In the genomic region with DNA sequence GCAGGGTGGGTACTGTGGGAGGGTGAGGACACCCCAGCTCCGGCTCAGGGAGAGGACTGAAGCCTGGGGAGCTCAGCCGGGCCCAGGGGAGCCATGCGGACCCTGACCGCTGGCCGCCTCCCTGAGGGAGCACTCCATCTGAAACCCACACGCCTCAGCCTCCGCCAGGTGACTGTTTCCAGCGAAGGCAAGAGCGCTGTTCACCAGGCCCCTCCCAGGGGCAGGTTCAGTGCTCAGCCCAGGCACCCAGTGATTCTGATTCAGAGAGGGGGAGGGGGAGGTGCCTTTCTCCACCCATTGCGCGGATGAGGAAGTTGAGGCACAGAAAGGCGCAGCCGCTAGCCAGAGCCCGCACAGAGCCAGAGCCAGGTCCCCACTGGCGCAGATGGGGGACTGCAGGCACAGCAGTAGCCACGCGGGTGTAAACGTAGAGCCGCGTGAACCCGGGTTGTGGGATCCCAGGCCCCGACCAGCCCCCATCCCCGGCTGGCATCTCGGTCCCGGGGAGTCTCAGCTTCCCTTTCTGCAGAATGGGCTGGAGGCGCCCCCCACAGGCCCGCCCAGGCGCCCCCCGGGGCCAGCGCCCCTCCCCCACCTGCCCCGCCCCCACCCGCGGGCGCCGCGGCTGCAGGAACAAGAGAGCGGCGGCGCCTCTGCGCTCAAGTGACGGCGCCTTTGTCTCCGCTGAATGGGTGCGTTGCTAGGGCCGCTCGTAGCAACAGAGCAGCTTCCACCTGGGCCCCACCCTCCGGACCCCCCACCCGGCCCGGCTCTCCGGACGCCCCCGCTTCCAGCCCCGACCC, we compare ENCODE assay signal across 1 cellular context.
TF ChIP-seq lines count a peak whose summit lies in the region.

No MANE protein-coding gene starts in this region.

TF ChIP-seq in HepG2, 621 proteins besides CTCF, POLR2A, EP300 and RAD21 (continued from another document):
- TF ChIP-seq, protein P1, sequence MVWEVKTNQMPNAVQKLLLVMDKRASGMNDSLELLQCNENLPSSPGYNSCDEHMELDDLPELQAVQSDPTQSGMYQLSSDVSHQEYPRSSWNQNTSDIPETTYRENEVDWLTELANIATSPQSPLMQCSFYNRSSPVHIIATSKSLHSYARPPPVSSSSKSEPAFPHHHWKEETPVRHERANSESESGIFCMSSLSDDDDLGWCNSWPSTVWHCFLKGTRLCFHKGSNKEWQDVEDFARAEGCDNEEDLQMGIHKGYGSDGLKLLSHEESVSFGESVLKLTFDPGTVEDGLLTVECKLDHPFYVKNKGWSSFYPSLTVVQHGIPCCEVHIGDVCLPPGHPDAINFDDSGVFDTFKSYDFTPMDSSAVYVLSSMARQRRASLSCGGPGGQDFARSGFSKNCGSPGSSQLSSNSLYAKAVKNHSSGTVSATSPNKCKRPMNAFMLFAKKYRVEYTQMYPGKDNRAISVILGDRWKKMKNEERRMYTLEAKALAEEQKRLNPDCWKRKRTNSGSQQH (CRISPR knock-in tag; IDR thresholded peaks at IDR 0.05; ENCODE audit: low read depth): no peak
- no peak for TF ChIP-seq ZNF556 (CRISPR knock-in tag; IDR thresholded peaks at IDR 0.05; ENCODE audit: borderline replicate concordance)
- peak; percentile 88 for TF ChIP-seq ZNF263 (CRISPR knock-in tag; IDR thresholded peaks at IDR 0.05)
- TF ChIP-seq, protein P2, sequence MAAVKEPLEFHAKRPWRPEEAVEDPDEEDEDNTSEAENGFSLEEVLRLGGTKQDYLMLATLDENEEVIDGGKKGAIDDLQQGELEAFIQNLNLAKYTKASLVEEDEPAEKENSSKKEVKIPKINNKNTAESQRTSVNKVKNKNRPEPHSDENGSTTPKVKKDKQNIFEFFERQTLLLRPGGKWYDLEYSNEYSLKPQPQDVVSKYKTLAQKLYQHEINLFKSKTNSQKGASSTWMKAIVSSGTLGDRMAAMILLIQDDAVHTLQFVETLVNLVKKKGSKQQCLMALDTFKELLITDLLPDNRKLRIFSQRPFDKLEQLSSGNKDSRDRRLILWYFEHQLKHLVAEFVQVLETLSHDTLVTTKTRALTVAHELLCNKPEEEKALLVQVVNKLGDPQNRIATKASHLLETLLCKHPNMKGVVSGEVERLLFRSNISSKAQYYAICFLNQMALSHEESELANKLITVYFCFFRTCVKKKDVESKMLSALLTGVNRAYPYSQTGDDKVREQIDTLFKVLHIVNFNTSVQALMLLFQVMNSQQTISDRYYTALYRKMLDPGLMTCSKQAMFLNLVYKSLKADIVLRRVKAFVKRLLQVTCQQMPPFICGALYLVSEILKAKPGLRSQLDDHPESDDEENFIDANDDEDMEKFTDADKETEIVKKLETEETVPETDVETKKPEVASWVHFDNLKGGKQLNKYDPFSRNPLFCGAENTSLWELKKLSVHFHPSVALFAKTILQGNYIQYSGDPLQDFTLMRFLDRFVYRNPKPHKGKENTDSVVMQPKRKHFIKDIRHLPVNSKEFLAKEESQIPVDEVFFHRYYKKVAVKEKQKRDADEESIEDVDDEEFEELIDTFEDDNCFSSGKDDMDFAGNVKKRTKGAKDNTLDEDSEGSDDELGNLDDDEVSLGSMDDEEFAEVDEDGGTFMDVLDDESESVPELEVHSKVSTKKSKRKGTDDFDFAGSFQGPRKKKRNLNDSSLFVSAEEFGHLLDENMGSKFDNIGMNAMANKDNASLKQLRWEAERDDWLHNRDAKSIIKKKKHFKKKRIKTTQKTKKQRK (IDR thresholded peaks at IDR 0.05; ENCODE audit: low read length): no peak
